Comparison of ENCODE assay signal across 1 cellular context in the genomic region with DNA sequence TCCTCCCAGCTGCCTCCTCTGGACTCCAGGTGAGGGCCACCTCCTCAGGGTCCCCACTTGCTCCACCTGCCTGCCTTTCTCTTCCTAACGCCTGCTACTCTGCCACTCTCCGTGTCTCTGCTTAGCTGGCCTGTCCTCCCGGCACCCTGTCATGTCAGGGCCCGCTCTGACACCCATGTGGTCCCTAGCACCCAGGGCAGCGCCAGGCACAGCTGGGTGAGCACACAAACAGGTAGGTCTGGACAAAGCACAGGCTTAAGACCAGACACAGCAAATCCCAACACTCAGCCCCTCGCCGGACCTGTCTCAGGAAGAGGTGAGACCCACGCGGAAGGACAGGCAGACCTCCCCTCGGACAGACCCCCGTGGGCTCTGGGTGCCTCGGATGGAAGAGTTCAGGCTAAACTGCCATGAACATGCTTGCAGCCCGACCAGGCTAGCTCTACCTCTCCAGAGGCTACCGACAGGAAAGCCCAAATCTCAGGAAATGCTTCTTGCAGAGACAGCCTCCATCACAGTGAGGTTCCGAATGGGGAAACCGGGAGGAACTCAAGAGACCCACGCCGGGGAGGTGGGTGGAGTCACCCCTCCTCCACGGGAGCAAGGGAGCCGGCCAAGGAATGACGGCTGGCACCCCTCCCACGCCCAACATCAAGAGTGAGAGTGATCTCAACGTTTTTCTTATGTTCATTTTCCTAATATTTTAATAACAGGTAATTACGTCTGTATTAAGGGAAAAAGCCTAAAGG.
TF ChIP-seq lines count a peak whose summit lies in the region.

No MANE protein-coding gene starts in this region.

TF ChIP-seq in WTC11, 78 proteins besides CTCF, POLR2A, EP300 and RAD21 (continued from another document):
- TF ChIP-seq E2F1 (CRISPR knock-in tag; IDR thresholded peaks at IDR 0.05) (no peak), ZNF532 (CRISPR knock-in tag; IDR thresholded peaks at IDR 0.05; ENCODE audit: borderline replicate concordance) (no peak), PRRX2 (CRISPR knock-in tag; IDR thresholded peaks at IDR 0.05) (no peak), FOXJ3 (CRISPR knock-in tag; IDR thresholded peaks at IDR 0.05; ENCODE audit: borderline replicate concordance) (no peak), E2F5 (CRISPR knock-in tag; IDR thresholded peaks at IDR 0.05) (no peak), MXD4 (CRISPR knock-in tag; IDR thresholded peaks at IDR 0.05; ENCODE audit: borderline replicate concordance) (no peak), ZNF121 (CRISPR knock-in tag; IDR thresholded peaks at IDR 0.05) (no peak), ZNF423 (CRISPR knock-in tag; IDR thresholded peaks at IDR 0.05) (no peak), ZNF416 (CRISPR knock-in tag; IDR thresholded peaks at IDR 0.05) (no peak)
- TF ChIP-seq, protein P1, sequence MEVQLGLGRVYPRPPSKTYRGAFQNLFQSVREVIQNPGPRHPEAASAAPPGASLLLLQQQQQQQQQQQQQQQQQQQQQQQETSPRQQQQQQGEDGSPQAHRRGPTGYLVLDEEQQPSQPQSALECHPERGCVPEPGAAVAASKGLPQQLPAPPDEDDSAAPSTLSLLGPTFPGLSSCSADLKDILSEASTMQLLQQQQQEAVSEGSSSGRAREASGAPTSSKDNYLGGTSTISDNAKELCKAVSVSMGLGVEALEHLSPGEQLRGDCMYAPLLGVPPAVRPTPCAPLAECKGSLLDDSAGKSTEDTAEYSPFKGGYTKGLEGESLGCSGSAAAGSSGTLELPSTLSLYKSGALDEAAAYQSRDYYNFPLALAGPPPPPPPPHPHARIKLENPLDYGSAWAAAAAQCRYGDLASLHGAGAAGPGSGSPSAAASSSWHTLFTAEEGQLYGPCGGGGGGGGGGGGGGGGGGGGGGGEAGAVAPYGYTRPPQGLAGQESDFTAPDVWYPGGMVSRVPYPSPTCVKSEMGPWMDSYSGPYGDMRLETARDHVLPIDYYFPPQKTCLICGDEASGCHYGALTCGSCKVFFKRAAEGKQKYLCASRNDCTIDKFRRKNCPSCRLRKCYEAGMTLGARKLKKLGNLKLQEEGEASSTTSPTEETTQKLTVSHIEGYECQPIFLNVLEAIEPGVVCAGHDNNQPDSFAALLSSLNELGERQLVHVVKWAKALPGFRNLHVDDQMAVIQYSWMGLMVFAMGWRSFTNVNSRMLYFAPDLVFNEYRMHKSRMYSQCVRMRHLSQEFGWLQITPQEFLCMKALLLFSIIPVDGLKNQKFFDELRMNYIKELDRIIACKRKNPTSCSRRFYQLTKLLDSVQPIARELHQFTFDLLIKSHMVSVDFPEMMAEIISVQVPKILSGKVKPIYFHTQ (CRISPR knock-in tag; IDR thresholded peaks at IDR 0.05), result no peak
- TF ChIP-seq, protein P2, sequence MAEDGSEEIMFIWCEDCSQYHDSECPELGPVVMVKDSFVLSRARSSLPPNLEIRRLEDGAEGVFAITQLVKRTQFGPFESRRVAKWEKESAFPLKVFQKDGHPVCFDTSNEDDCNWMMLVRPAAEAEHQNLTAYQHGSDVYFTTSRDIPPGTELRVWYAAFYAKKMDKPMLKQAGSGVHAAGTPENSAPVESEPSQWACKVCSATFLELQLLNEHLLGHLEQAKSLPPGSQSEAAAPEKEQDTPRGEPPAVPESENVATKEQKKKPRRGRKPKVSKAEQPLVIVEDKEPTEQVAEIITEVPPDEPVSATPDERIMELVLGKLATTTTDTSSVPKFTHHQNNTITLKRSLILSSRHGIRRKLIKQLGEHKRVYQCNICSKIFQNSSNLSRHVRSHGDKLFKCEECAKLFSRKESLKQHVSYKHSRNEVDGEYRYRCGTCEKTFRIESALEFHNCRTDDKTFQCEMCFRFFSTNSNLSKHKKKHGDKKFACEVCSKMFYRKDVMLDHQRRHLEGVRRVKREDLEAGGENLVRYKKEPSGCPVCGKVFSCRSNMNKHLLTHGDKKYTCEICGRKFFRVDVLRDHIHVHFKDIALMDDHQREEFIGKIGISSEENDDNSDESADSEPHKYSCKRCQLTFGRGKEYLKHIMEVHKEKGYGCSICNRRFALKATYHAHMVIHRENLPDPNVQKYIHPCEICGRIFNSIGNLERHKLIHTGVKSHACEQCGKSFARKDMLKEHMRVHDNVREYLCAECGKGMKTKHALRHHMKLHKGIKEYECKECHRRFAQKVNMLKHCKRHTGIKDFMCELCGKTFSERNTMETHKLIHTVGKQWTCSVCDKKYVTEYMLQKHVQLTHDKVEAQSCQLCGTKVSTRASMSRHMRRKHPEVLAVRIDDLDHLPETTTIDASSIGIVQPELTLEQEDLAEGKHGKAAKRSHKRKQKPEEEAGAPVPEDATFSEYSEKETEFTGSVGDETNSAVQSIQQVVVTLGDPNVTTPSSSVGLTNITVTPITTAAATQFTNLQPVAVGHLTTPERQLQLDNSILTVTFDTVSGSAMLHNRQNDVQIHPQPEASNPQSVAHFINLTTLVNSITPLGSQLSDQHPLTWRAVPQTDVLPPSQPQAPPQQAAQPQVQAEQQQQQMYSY (CRISPR knock-in tag; IDR thresholded peaks at IDR 0.05), result no peak
